1 cellular context compared by ENCODE assay signal in genomic region chr12:109455706-109456105, GRCh38.
TF ChIP-seq lines count a peak whose summit lies in the region.

No MANE protein-coding gene starts in this region.

TF ChIP-seq in GM23338, 12 proteins besides CTCF, POLR2A, EP300 and RAD21 (continued from another document):
- TF ChIP-seq ZNF462 (CRISPR knock-in tag; IDR thresholded peaks at IDR 0.05) (no peak), REST (IDR thresholded peaks at IDR 0.05; ENCODE audit: unreplicated experiment) (no peak), EZH2phosphoT487 (IDR thresholded peaks at IDR 0.05; ENCODE audit: unreplicated experiment) (no peak), POLR2AphosphoS5 (IDR thresholded peaks at IDR 0.05; ENCODE audit: low read depth) (no peak), CREB1 (CRISPR knock-in tag; IDR thresholded peaks at IDR 0.05; ENCODE audit: low read depth) (no peak)
